ENCODE assay signal across 9 cellular contexts in the genomic region with DNA sequence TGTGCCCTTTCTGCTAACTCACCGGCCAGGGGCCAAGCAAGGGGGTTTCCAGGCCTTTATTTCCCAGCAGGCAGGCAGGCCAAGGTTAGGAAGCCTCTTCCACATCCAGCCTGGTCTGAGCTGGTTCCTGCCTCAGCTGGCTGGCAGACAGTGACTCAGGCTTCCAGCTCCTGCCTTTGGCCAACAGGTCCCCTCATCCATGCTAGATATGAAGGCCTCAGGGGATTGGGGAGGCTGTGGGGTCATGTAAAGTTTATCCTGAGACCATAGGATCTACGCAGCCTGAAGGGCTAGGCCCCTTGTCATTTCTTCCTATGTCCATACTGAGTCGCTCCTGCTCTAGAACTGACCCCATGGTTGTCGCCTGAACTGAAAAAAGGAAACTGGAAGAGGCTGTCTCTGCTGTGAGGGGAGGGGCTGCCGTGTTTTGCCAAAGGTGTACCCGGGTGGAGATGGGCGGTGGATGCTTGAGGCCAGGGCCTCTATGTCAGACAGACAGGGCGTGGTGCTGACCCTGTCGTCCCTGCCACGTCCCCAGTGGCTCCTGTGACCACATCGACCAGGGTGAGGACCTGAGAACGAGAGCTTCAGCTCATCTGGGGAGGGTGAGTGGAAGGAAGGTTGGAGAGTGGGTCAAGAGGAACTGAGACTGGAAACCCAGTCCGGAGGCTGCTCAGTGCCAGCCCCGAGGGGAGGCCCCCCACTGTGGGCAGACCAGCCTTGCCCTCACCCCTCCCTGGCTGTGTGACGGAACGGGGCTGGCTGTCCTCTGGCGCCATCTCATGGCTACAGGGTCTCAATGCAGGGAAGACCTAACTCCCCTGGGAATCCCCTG. TPM values are rescaled to one million over a fixed set of nuclear protein-coding genes. Genes with fewer than 3 reads are reported as not detected.
DNase-seq lines count a peak whose midpoint lies in the region; ATAC-seq and TF ChIP-seq lines count a peak whose summit lies in the region.
"Had no signal": no experiment of that assay in that cellular context is flagged by ENCODE, and none has a peak within 500 bp of the region (broad histone marks: within the 10 kb centered on the region; RNA-seq: fewer than 3 reads in every experiment).

No MANE protein-coding gene starts in this region.

- H3K9me2 ChIP-seq in OCI-LY1 (ENCODE audit: low read depth, low read length): no peaks in the 10 kb centered on the region

- no peak overlapping the region for H3K9ac ChIP-seq in OCI-LY1 (ENCODE audit: low read length)

- BruUV-seq in Calu3 (replicated peaks; lab: Mats Ljungman, UMichigan): no TSS peak

- DNase-seq in Calu3 (peak; percentile 77), HL-60 (ENCODE audit: low read depth in 1 of 2, low spot score in 1 of 2) (peak; percentile 57 to 72), activated T-helper 1 cell treated with Interleukin-2 at 50 U/mL for 16 hours (ENCODE audit: low read depth) (peak; percentile 13), fibroblast of the aortic adventitia (ENCODE audit: low read depth) (peak; percentile 78), nephron progenitor cell (peak; percentile 76), tibial nerve (ENCODE audit: low spot score in 2 of 2) (peak in 1 of 2 donors; percentile 65)

- H3K4me1 ChIP-seq in OCI-LY1 (ENCODE audit: insufficient read depth, low read length, severe bottlenecking) (peaks cover 4% of the 10 kb centered on the region), tibial nerve (peaks cover 0 to 26% (median 8%) of the 10 kb centered on the region in 4 donors)

- H3K4me3 Mint-ChIP-seq in Calu3 (ENCODE audit: low read depth, unreplicated experiment) (peak overlapping the region; percentile 53), nephron progenitor cell (peak overlapping the region; percentile 0)
- H3K4me3 Mint-ChIP-seq: activated naive CD8-positive, alpha-beta T cell had no signal

- TF ChIP-seq CTCF in Calu3 (IDR thresholded peaks at IDR 0.05; ENCODE audit: unreplicated experiment): peak; percentile 82
- TF ChIP-seq CTCF in HL-60 (IDR thresholded peaks at IDR 0.05; ENCODE audit: insufficient read depth, low read length): peak; percentile 95
- TF ChIP-seq CTCF in OCI-LY1 (IDR thresholded peaks at IDR 0.05; ENCODE audit: low read length): peak; percentile 93
- peak; percentile 98 for TF ChIP-seq CTCF in fibroblast of the aortic adventitia (IDR thresholded peaks at IDR 0.05; ENCODE audit: insufficient read depth, low read length)
- TF ChIP-seq CTCF in nephron progenitor cell (IDR thresholded peaks at IDR 0.05): peak; percentile 94
- TF ChIP-seq CTCF in tibial nerve (IDR thresholded peaks at IDR 0.05): peak; percentile 90 to 95 (median 93)

- WGBS in tibial nerve, 2 donors: 10 to 11% methylated on average over 17 of the region's 17 CpGs

- H3K9me3 ChIP-seq in OCI-LY1 (ENCODE audit: low read length) (no peaks in the 10 kb centered on the region), tibial nerve (no peaks in the 10 kb centered on the region)

- H3K27ac ChIP-seq in HL-60 (replicated peaks): peak overlapping the region; percentile 9
- no peak overlapping the region for H3K27ac ChIP-seq in OCI-LY1 (ENCODE audit: low read depth, low read length, poor library complexity, severe bottlenecking)
- peak overlapping the region in 3 of 4 donors; percentile 59 to 74 (median 64) for H3K27ac ChIP-seq in tibial nerve

- H3K79me2 ChIP-seq in OCI-LY1 (ENCODE audit: insufficient read depth, low read length): no peaks in the 10 kb centered on the region

- H3K4me3 ChIP-seq in HL-60 (replicated peaks; ENCODE audit: insufficient read depth, low read length): peak overlapping the region; percentile 12
- no peak overlapping the region for H3K4me3 ChIP-seq in OCI-LY1 (ENCODE audit: low read depth, low read length, poor library complexity, severe bottlenecking)
- H3K4me3 ChIP-seq in fibroblast of the aortic adventitia (ENCODE audit: low read depth, low read length): peak overlapping the region; percentile 31
- H3K4me3 ChIP-seq in tibial nerve: peak overlapping the region in 3 of 4 donors; percentile 18 to 30 (median 25)

- CTCF ChIA-PET in Calu3 (lab: Charles Lee): interaction anchor here (0.6 to 1.9 kb wide), 10 partner anchors 11 to 605 kb away, joined by 3 to 5 read pairs (median 4); no protein-coding TSS in a partner anchor

- H3K9me3 Mint-ChIP-seq in Calu3 (ENCODE audit: low read depth, unreplicated experiment): no peaks in the 10 kb centered on the region
- no peaks in the 10 kb centered on the region for H3K9me3 Mint-ChIP-seq in nephron progenitor cell

- TF ChIP-seq EP300 in tibial nerve (IDR thresholded peaks at IDR 0.05): peak in 1 of 2 donors; percentile 32

- peaks cover 6% of the 10 kb centered on the region for H3K36me3 Mint-ChIP-seq in Calu3 (ENCODE audit: insufficient read depth, unreplicated experiment)
- no peaks in the 10 kb centered on the region for H3K36me3 Mint-ChIP-seq in nephron progenitor cell (ENCODE audit: low read depth)
- H3K36me3 Mint-ChIP-seq: activated naive CD8-positive, alpha-beta T cell had no signal

- H3F3A ChIP-seq in OCI-LY1 (ENCODE audit: insufficient read depth, low read length): no peaks in the 10 kb centered on the region

- H3K4me2 ChIP-seq in OCI-LY1 (ENCODE audit: low read length): peak overlapping the region; percentile 10; the same call in 1 of the 2 replicates

- no peaks in the 10 kb centered on the region for H3K36me3 ChIP-seq in OCI-LY1 (ENCODE audit: insufficient read depth, low read length)
- no peaks in the 10 kb centered on the region for H3K36me3 ChIP-seq in tibial nerve

- intact Hi-C loops in Calu3 (cut with micrococcal nuclease; ENCODE audit: unreplicated experiment): no loop called here

- ATAC-seq in GM19452 (IDR thresholded peaks at IDR 0.05; ENCODE audit: unreplicated experiment): peak; percentile 68

- no peak overlapping the region for H2AFZ ChIP-seq in OCI-LY1 (ENCODE audit: low read length)

- H3K27me3 Mint-ChIP-seq in Calu3 (ENCODE audit: unreplicated experiment): peaks cover 30% of the 10 kb centered on the region
- peaks cover 4% of the 10 kb centered on the region for H3K27me3 Mint-ChIP-seq in nephron progenitor cell (ENCODE audit: low read depth, poor library complexity)
- H3K27me3 Mint-ChIP-seq: activated naive CD8-positive, alpha-beta T cell had no signal

- peak overlapping the region; percentile 78 for H3K27ac Mint-ChIP-seq in Calu3 (ENCODE audit: unreplicated experiment)
- peak overlapping the region; percentile 95 for H3K27ac Mint-ChIP-seq in nephron progenitor cell
- H3K27ac Mint-ChIP-seq: activated naive CD8-positive, alpha-beta T cell had no signal

- H4K20me1 ChIP-seq in OCI-LY1 (ENCODE audit: insufficient read depth, low read length): no peaks in the 10 kb centered on the region

- H3K27me3 ChIP-seq in HL-60 (ENCODE audit: insufficient read depth, poor library complexity, severe bottlenecking) (no peaks in the 10 kb centered on the region), OCI-LY1 (ENCODE audit: insufficient read depth, low read length) (0 out of 2 replicates have a peak, but pooled peaks cover 4% of the 10 kb centered on the region), tibial nerve (no peaks in the 10 kb centered on the region)

- TF ChIP-seq POLR2A in tibial nerve (IDR thresholded peaks at IDR 0.05): no peak

- H3K4me1 Mint-ChIP-seq in Calu3 (ENCODE audit: low read depth, unreplicated experiment) (peaks cover 10% of the 10 kb centered on the region), nephron progenitor cell (peaks cover 56% of the 10 kb centered on the region)

RNA-seq across cellular contexts. Expression of gene P2RY6, which starts 17.0 kb away (rescaled TPM):
- total RNA-seq in Calu3 (2022): 0.42 TPM in 1 of 2 replicates, not detected in the other
- 1.2 TPM in 1 of 2 replicates, not detected in the other for total RNA-seq in fibroblast of the aortic adventitia (ENCODE audit: low replicate concordance)
- total RNA-seq in tibial nerve: 1 to 10 TPM in 1 of 4 donors, under 1 TPM in 2, not detected in 1; 0.63 to 3.3 (median 0.90) TPM

RNA-seq across cellular contexts. Expression of gene ARHGEF17, which starts 19.0 kb away (rescaled TPM):
- 22.0 and 22.3 TPM in 2 replicates for total RNA-seq in Calu3 (2022)
- total RNA-seq in fibroblast of the aortic adventitia (ENCODE audit: low replicate concordance): 30.3 and 70.3 TPM in 2 replicates
- 100 to 1,000 TPM; 102 to 135 (median 112) TPM for total RNA-seq in tibial nerve
